ENCODE assay signal across 20 cellular contexts in the genomic region with DNA sequence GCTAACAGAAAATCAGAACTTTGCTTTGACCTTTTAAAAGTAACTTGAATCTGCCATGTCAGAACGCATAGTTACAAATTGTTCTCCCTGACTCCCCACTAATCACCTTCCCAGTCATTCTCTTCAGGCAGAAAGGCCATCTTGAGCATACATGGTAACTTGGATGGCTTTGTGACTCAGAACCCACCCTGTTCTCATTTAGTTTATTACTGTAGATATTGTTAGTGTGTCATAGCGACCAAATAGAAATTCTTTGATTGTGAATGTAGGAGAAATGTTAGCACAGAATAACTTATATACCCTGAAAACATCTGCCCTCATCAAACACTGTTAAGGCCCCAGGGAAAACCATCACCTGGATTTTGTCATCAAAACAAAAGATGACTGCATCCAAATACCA.
DNase-seq lines count a peak whose midpoint lies in the region; ATAC-seq and TF ChIP-seq lines count a peak whose summit lies in the region.
"Had no signal": no experiment of that assay in that cellular context is flagged by ENCODE, and none has a peak within 500 bp of the region (broad histone marks: within the 10 kb centered on the region; RNA-seq: fewer than 3 reads in every experiment).

No MANE protein-coding gene starts in this region.

- intact Hi-C loops in mammary epithelial cell (cut with micrococcal nuclease), result no loop called here
- intact Hi-C loops in MCF 10A (cut with micrococcal nuclease), result no loop called here
- intact Hi-C loops in PC-3 (cut with micrococcal nuclease), result no loop called here

- H3K79me2 ChIP-seq in mammary epithelial cell (ENCODE audit: insufficient read depth, low read length), result no peaks in the 10 kb centered on the region
- no peaks in the 10 kb centered on the region for H3K79me2 ChIP-seq in PC-3 (ENCODE audit: low read length)

- peaks cover 15% of the 10 kb centered on the region for H3K9me3 Mint-ChIP-seq in MCF 10A (ENCODE audit: unreplicated experiment)
- no peaks in the 10 kb centered on the region for H3K9me3 Mint-ChIP-seq in activated naive CD4-positive, alpha-beta T cell treated with anti-CD3 and anti-CD28 coated beads, Interleukin-2, amount 10 ng/mL, durations not matched to agents 7 days and 5 days
- H3K9me3 Mint-ChIP-seq: CD4-positive, alpha-beta T cell; GM23338 had no signal

- H3F3A ChIP-seq in PC-3 (ENCODE audit: low read length, unreplicated experiment), result no peaks in the 10 kb centered on the region

- TF ChIP-seq CTCF in mammary epithelial cell (conservative IDR thresholded peaks at IDR 0.05 in 1 of 2, IDR thresholded peaks at IDR 0.05 in 1 of 2; ENCODE audit: extremely low read depth in 1 of 2, insufficient read depth in 1 of 2, low read depth in 1 of 2, low read length in 2 of 2) (no peak), MCF 10A (IDR thresholded peaks at IDR 0.05; ENCODE audit: unreplicated experiment) (no peak), PC-3 (conservative IDR thresholded peaks at IDR 0.05; ENCODE audit: low read depth, low read length) (no peak), epithelial cell of esophagus (IDR thresholded peaks at IDR 0.05; ENCODE audit: insufficient read depth, low read depth, low read length, missing control alignments) (no peak)

- H3K27me3 Mint-ChIP-seq in MCF 10A (ENCODE audit: insufficient read depth, unreplicated experiment), result no peaks in the 10 kb centered on the region
- H3K27me3 Mint-ChIP-seq in activated naive CD4-positive, alpha-beta T cell treated with anti-CD3 and anti-CD28 coated beads, Interleukin-2, amount 10 ng/mL, durations not matched to agents 7 days and 5 days, result no peaks in the 10 kb centered on the region
- H3K27me3 Mint-ChIP-seq: CD4-positive, alpha-beta T cell had no signal

- dilution Hi-C loops in mammary epithelial cell (cut with HindIII; ENCODE audit: low sequenced_read_pairs), result no loop called here

- H3K9ac ChIP-seq in mammary epithelial cell (ENCODE audit: insufficient read depth, low read length) (no peak overlapping the region), PC-3 (ENCODE audit: low read length) (no peak overlapping the region)

- no TSS peak for BruUV-seq in mammary epithelial cell (replicated peaks; lab: Mats Ljungman, UMichigan)
- BruUV-seq in MCF 10A (replicated peaks; lab: Mats Ljungman, UMichigan), result no TSS peak
- BruUV-seq in PC-3 (replicated peaks; lab: Mats Ljungman, UMichigan), result no TSS peak

- H3K9me2 ChIP-seq in PC-3 (replicated peaks; ENCODE audit: low read length), result no peaks in the 10 kb centered on the region

- in situ Hi-C loops in mammary epithelial cell (cut with MboI; ENCODE audit: low sequenced_read_pairs in 2 of 2), result no loop called here

- WGBS in mammary epithelial cell (ENCODE audit: low coverage, missing lambda C conversion rate), result 0% methylated on average over 1 of the region's 2 CpGs

- H3K4me3 ChIP-seq in mammary epithelial cell (replicated peaks in 1 of 3; ENCODE audit: insufficient read depth in 1 of 3, low read depth in 2 of 3, low read length in 3 of 3) (no peak overlapping the region), PC-3 (ENCODE audit: low read length) (no peak overlapping the region), epithelial cell of esophagus (ENCODE audit: low read length) (no peak overlapping the region)
- H3K4me3 ChIP-seq: GM23338, PC-9, SJSA1 had no signal

- H3K27me3 ChIP-seq in mammary epithelial cell (ENCODE audit: insufficient read depth, low read length) (no peaks in the 10 kb centered on the region), PC-3 (ENCODE audit: low read length) (no peaks in the 10 kb centered on the region)
- H3K27me3 ChIP-seq: SJSA1 had no signal

- H3K9me3 ChIP-seq in mammary epithelial cell (replicated peaks; ENCODE audit: insufficient read depth, low read length) (no peaks in the 10 kb centered on the region), PC-3 (ENCODE audit: low read length) (no peaks in the 10 kb centered on the region)
- H3K9me3 ChIP-seq: SJSA1 had no signal

- POLR2A ChIA-PET in MCF 10A (lab: Yijun Ruan, JAX) (no interaction called here), PC-3 (lab: Charles Lee; ENCODE audit: unreplicated experiment) (no interaction called here)

- DNase-seq in mammary epithelial cell (peak; percentile 2), MCF 10A (ENCODE audit: unreplicated experiment) (no peak), PC-3 (peak; percentile 16), epithelial cell of esophagus (ENCODE audit: low read depth) (peak; percentile 0), NCI-H1092 (lab: John Stamatoyannopoulos, UW) (no peak)
- no peak for DNase-seq in activated naive CD4-positive, alpha-beta T cell treated with anti-CD3 and anti-CD28 coated beads, Interleukin-2, amount 10 ng/mL, durations not matched to agents 7 days and 5 days
- DNase-seq: CD4-positive, alpha-beta T cell; DMS153; GF-D8; NCI-H1436; NCI-H2029; NCI-H510A treated with DMSO at 0.1 percent for 48 hours; PC-9; SW 1271 had no signal

- H3K4me2 ChIP-seq in mammary epithelial cell (ENCODE audit: insufficient read depth, low read depth, low read length) (no peak overlapping the region), PC-3 (ENCODE audit: low read length) (no peak overlapping the region)
- H3K4me2 ChIP-seq: GM23338, PC-9 had no signal

- H3K4me3 Mint-ChIP-seq in MCF 10A (ENCODE audit: unreplicated experiment), result no peak overlapping the region
- H3K4me3 Mint-ChIP-seq in activated naive CD4-positive, alpha-beta T cell treated with anti-CD3 and anti-CD28 coated beads, Interleukin-2, amount 10 ng/mL, durations not matched to agents 7 days and 5 days, result no peak overlapping the region
- H3K4me3 Mint-ChIP-seq: CD4-positive, alpha-beta T cell; GM23338 had no signal

- no peak overlapping the region for H3K27ac Mint-ChIP-seq in MCF 10A (ENCODE audit: low read depth, unreplicated experiment)
- H3K27ac Mint-ChIP-seq in activated naive CD4-positive, alpha-beta T cell treated with anti-CD3 and anti-CD28 coated beads, Interleukin-2, amount 10 ng/mL, durations not matched to agents 7 days and 5 days, result no peak overlapping the region
- H3K27ac Mint-ChIP-seq: CD4-positive, alpha-beta T cell; GM23338 had no signal

- no peaks in the 10 kb centered on the region for H3K4me1 ChIP-seq in mammary epithelial cell (ENCODE audit: insufficient read depth, low read length)
- H3K4me1 ChIP-seq in PC-3 (ENCODE audit: insufficient read depth, low read length), result no peaks in the 10 kb centered on the region
- H3K4me1 ChIP-seq: SJSA1 had no signal

- no peaks in the 10 kb centered on the region for H3K36me3 Mint-ChIP-seq in MCF 10A (ENCODE audit: insufficient read depth, unreplicated experiment)
- no peaks in the 10 kb centered on the region for H3K36me3 Mint-ChIP-seq in activated naive CD4-positive, alpha-beta T cell treated with anti-CD3 and anti-CD28 coated beads, Interleukin-2, amount 10 ng/mL, durations not matched to agents 7 days and 5 days

- no peaks in the 10 kb centered on the region for H3K4me1 Mint-ChIP-seq in MCF 10A (ENCODE audit: insufficient read depth, unreplicated experiment)
- no peaks in the 10 kb centered on the region for H3K4me1 Mint-ChIP-seq in activated naive CD4-positive, alpha-beta T cell treated with anti-CD3 and anti-CD28 coated beads, Interleukin-2, amount 10 ng/mL, durations not matched to agents 7 days and 5 days
- H3K4me1 Mint-ChIP-seq: GM23338 had no signal

- CTCF ChIA-PET in mammary epithelial cell (lab: Charles Lee; ENCODE audit: low non-redundant PET) (no interaction called here), MCF 10A (lab: Yijun Ruan, JAX) (no interaction called here), PC-3 (lab: Charles Lee) (no interaction called here)
- CTCF ChIA-PET in activated naive CD4-positive, alpha-beta T cell treated with anti-CD3 and anti-CD28 coated beads, Interleukin-2, amount 10 ng/mL, durations not matched to agents 7 days and 5 days (lab: Charles Lee), result no interaction called here

- ATAC-seq in PC-3, result no peak
- no peak for ATAC-seq in GM21717 (IDR thresholded peaks at IDR 0.05; ENCODE audit: unreplicated experiment)
- no peak for ATAC-seq in HG03571 (IDR thresholded peaks at IDR 0.05; ENCODE audit: unreplicated experiment)
- ATAC-seq: GM23338, HCT116 had no signal

- H3K36me3 ChIP-seq in mammary epithelial cell (ENCODE audit: insufficient read depth, low read length), result no peaks in the 10 kb centered on the region
- no peaks in the 10 kb centered on the region for H3K36me3 ChIP-seq in PC-3 (ENCODE audit: low read depth, low read length)
- H3K36me3 ChIP-seq: SJSA1 had no signal

- H4K20me1 ChIP-seq in mammary epithelial cell (ENCODE audit: insufficient read depth, low read length) (no peaks in the 10 kb centered on the region), PC-3 (ENCODE audit: low read length) (no peaks in the 10 kb centered on the region)

- no peak overlapping the region for H2AFZ ChIP-seq in mammary epithelial cell (ENCODE audit: low read depth, low read length)
- H2AFZ ChIP-seq in PC-3 (ENCODE audit: low read length), result no peak overlapping the region
- H2AFZ ChIP-seq: GM23338, PC-9 had no signal

- H3K27ac ChIP-seq in mammary epithelial cell (ENCODE audit: insufficient read depth, low read depth, low read length) (no peak overlapping the region), PC-3 (ENCODE audit: low read length) (no peak overlapping the region)
- H3K27ac ChIP-seq: PC-9, RWPE1, SJSA1 had no signal

Comparison
In these comparisons a context has a peak if more than half of its experiments do, and no peak if none do; other contexts are left out.
1. DNase-seq: peak in mammary epithelial cell (single experiment), PC-3 (single experiment) and epithelial cell of esophagus (single experiment); none in MCF 10A (single experiment), NCI-H1092 (single experiment) and activated naive CD4-positive, alpha-beta T cell treated with anti-CD3 and anti-CD28 coated beads, Interleukin-2, amount 10 ng/mL, durations not matched to agents 7 days and 5 days (single experiment).